In the genomic region with DNA sequence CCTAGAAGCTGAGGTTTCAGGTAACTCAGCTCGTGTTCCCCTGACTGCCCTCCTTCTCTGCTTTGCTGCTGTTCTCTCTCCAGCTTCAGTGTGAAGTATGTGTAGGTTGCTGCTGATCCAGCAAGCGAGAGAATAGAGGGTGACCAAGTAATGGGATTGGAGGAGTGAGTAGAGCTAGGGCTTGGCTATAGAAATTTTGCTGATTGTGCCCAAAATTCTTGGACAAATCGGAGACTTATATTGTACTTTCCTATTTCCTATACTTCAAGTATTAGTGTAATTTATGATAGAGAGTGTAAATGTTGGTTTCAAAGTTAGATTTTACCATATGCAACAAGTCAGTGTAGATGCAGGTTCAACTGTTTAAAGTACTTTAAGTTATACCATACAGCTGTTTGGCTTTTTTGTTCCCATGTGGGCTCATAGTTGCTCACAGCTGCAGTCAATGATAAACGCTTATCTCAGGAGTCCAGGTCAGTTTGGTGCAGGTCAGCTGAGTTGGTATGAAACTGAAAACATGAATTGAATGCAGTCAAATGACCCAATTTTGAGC, we compare ENCODE assay signal across 1 cellular context.
A peak's percentile ranks its signal among the peaks of the same experiment; 100 is the strongest.
TF ChIP-seq lines count a peak whose summit lies in the region.

No MANE protein-coding gene starts in this region.

TF ChIP-seq in K562, 482 proteins besides CTCF, POLR2A, EP300 and RAD21 (continued from another document and continues in another):
- TF ChIP-seq FOS (IDR thresholded peaks at IDR 0.05; ENCODE audit: extremely low read depth, insufficient read length) (peak; percentile 1), MTF1 (CRISPR knock-in tag; IDR thresholded peaks at IDR 0.05; ENCODE audit: borderline replicate concordance) (no peak), ETS1 (conservative IDR thresholded peaks at IDR 0.05; ENCODE audit: control insufficient read depth, low read depth, low read length) (no peak), ZNF561 (CRISPR knock-in tag; conservative IDR thresholded peaks at IDR 0.05) (no peak), RNF2 (IDR thresholded peaks at IDR 0.05) (peak; percentile 76), CSDE1 (IDR thresholded peaks at IDR 0.05) (0 out of 4 replicates have a peak, but pooled peaks of 1 of the 2 experiments have one; percentile 52), DPF2 (IDR thresholded peaks at IDR 0.05) (peak; percentile 99), HCFC1 (IDR thresholded peaks at IDR 0.05; ENCODE audit: low read depth, low read length) (no peak; the same call in 1 of the 2 replicates), CREB3L1 (IDR thresholded peaks at IDR 0.05; ENCODE audit: borderline replicate concordance, low read depth) (no peak), IRF2 (CRISPR knock-in tag; IDR thresholded peaks at IDR 0.05) (no peak), MBD2 (IDR thresholded peaks at IDR 0.05; ENCODE audit: borderline replicate concordance, low read depth) (peak; percentile 87), TBL1XR1 (IDR thresholded peaks at IDR 0.05; ENCODE audit: low read length in 2 of 2) (peak in 1 of 2 experiments; percentile 97; a peak in 2 of 4 replicates), XRCC4 (IDR thresholded peaks at IDR 0.05; ENCODE audit: extremely low read depth, insufficient read depth, insufficient read length) (no peak), SAP30 (IDR thresholded peaks at IDR 0.05; ENCODE audit: borderline replicate concordance, insufficient read depth, low read depth, low read length, poor library complexity, severe bottlenecking) (no peak), HNRNPL (IDR thresholded peaks at IDR 0.05; ENCODE audit: low read depth, low read length) (no peak), KHSRP (IDR thresholded peaks at IDR 0.05) (peak; percentile 83), BCOR (IDR thresholded peaks at IDR 0.05) (peak; percentile 71; the same call in 1 of the 2 replicates), ZNF41 (CRISPR knock-in tag; conservative IDR thresholded peaks at IDR 0.05) (0 out of 2 replicates have a peak, but pooled peaks have one; percentile 5), SMAD1 (IDR thresholded peaks at IDR 0.05; ENCODE audit: low read depth, low read length, partially characterized antibody) (peak; percentile 88), LEF1 (IDR thresholded peaks at IDR 0.05) (peak; percentile 99), CHCHD3 (CRISPR knock-in tag; IDR thresholded peaks at IDR 0.05) (no peak), ZNF140 (CRISPR knock-in tag; IDR thresholded peaks at IDR 0.05) (no peak), CBX1 (IDR thresholded peaks at IDR 0.05; ENCODE audit: low read depth) (no peak)
- TF ChIP-seq, protein P1, sequence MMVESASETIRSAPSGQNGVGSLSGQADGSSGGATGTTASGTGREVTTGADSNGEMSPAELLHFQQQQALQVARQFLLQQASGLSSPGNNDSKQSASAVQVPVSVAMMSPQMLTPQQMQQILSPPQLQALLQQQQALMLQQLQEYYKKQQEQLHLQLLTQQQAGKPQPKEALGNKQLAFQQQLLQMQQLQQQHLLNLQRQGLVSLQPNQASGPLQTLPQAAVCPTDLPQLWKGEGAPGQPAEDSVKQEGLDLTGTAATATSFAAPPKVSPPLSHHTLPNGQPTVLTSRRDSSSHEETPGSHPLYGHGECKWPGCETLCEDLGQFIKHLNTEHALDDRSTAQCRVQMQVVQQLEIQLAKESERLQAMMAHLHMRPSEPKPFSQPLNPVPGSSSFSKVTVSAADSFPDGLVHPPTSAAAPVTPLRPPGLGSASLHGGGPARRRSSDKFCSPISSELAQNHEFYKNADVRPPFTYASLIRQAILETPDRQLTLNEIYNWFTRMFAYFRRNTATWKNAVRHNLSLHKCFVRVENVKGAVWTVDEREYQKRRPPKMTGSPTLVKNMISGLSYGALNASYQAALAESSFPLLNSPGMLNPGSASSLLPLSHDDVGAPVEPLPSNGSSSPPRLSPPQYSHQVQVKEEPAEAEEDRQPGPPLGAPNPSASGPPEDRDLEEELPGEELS (CRISPR knock-in tag; IDR thresholded peaks at IDR 0.05; ENCODE audit: borderline replicate concordance) = no peak
- TF ChIP-seq, protein P2, sequence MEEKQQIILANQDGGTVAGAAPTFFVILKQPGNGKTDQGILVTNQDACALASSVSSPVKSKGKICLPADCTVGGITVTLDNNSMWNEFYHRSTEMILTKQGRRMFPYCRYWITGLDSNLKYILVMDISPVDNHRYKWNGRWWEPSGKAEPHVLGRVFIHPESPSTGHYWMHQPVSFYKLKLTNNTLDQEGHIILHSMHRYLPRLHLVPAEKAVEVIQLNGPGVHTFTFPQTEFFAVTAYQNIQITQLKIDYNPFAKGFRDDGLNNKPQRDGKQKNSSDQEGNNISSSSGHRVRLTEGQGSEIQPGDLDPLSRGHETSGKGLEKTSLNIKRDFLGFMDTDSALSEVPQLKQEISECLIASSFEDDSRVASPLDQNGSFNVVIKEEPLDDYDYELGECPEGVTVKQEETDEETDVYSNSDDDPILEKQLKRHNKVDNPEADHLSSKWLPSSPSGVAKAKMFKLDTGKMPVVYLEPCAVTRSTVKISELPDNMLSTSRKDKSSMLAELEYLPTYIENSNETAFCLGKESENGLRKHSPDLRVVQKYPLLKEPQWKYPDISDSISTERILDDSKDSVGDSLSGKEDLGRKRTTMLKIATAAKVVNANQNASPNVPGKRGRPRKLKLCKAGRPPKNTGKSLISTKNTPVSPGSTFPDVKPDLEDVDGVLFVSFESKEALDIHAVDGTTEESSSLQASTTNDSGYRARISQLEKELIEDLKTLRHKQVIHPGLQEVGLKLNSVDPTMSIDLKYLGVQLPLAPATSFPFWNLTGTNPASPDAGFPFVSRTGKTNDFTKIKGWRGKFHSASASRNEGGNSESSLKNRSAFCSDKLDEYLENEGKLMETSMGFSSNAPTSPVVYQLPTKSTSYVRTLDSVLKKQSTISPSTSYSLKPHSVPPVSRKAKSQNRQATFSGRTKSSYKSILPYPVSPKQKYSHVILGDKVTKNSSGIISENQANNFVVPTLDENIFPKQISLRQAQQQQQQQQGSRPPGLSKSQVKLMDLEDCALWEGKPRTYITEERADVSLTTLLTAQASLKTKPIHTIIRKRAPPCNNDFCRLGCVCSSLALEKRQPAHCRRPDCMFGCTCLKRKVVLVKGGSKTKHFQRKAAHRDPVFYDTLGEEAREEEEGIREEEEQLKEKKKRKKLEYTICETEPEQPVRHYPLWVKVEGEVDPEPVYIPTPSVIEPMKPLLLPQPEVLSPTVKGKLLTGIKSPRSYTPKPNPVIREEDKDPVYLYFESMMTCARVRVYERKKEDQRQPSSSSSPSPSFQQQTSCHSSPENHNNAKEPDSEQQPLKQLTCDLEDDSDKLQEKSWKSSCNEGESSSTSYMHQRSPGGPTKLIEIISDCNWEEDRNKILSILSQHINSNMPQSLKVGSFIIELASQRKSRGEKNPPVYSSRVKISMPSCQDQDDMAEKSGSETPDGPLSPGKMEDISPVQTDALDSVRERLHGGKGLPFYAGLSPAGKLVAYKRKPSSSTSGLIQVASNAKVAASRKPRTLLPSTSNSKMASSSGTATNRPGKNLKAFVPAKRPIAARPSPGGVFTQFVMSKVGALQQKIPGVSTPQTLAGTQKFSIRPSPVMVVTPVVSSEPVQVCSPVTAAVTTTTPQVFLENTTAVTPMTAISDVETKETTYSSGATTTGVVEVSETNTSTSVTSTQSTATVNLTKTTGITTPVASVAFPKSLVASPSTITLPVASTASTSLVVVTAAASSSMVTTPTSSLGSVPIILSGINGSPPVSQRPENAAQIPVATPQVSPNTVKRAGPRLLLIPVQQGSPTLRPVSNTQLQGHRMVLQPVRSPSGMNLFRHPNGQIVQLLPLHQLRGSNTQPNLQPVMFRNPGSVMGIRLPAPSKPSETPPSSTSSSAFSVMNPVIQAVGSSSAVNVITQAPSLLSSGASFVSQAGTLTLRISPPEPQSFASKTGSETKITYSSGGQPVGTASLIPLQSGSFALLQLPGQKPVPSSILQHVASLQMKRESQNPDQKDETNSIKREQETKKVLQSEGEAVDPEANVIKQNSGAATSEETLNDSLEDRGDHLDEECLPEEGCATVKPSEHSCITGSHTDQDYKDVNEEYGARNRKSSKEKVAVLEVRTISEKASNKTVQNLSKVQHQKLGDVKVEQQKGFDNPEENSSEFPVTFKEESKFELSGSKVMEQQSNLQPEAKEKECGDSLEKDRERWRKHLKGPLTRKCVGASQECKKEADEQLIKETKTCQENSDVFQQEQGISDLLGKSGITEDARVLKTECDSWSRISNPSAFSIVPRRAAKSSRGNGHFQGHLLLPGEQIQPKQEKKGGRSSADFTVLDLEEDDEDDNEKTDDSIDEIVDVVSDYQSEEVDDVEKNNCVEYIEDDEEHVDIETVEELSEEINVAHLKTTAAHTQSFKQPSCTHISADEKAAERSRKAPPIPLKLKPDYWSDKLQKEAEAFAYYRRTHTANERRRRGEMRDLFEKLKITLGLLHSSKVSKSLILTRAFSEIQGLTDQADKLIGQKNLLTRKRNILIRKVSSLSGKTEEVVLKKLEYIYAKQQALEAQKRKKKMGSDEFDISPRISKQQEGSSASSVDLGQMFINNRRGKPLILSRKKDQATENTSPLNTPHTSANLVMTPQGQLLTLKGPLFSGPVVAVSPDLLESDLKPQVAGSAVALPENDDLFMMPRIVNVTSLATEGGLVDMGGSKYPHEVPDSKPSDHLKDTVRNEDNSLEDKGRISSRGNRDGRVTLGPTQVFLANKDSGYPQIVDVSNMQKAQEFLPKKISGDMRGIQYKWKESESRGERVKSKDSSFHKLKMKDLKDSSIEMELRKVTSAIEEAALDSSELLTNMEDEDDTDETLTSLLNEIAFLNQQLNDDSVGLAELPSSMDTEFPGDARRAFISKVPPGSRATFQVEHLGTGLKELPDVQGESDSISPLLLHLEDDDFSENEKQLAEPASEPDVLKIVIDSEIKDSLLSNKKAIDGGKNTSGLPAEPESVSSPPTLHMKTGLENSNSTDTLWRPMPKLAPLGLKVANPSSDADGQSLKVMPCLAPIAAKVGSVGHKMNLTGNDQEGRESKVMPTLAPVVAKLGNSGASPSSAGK (IDR thresholded peaks at IDR 0.05) = 0 out of 2 replicates have a peak, but pooled peaks have one; percentile 43
- TF ChIP-seq, protein P3, sequence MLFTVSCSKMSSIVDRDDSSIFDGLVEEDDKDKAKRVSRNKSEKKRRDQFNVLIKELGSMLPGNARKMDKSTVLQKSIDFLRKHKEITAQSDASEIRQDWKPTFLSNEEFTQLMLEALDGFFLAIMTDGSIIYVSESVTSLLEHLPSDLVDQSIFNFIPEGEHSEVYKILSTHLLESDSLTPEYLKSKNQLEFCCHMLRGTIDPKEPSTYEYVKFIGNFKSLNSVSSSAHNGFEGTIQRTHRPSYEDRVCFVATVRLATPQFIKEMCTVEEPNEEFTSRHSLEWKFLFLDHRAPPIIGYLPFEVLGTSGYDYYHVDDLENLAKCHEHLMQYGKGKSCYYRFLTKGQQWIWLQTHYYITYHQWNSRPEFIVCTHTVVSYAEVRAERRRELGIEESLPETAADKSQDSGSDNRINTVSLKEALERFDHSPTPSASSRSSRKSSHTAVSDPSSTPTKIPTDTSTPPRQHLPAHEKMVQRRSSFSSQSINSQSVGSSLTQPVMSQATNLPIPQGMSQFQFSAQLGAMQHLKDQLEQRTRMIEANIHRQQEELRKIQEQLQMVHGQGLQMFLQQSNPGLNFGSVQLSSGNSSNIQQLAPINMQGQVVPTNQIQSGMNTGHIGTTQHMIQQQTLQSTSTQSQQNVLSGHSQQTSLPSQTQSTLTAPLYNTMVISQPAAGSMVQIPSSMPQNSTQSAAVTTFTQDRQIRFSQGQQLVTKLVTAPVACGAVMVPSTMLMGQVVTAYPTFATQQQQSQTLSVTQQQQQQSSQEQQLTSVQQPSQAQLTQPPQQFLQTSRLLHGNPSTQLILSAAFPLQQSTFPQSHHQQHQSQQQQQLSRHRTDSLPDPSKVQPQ (CRISPR knock-in tag; IDR thresholded peaks at IDR 0.05; ENCODE audit: borderline replicate concordance) = no peak
- TF ChIP-seq, protein P4, sequence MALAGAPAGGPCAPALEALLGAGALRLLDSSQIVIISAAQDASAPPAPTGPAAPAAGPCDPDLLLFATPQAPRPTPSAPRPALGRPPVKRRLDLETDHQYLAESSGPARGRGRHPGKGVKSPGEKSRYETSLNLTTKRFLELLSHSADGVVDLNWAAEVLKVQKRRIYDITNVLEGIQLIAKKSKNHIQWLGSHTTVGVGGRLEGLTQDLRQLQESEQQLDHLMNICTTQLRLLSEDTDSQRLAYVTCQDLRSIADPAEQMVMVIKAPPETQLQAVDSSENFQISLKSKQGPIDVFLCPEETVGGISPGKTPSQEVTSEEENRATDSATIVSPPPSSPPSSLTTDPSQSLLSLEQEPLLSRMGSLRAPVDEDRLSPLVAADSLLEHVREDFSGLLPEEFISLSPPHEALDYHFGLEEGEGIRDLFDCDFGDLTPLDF (CRISPR knock-in tag; IDR thresholded peaks at IDR 0.05) = no peak
- TF ChIP-seq, protein P5, sequence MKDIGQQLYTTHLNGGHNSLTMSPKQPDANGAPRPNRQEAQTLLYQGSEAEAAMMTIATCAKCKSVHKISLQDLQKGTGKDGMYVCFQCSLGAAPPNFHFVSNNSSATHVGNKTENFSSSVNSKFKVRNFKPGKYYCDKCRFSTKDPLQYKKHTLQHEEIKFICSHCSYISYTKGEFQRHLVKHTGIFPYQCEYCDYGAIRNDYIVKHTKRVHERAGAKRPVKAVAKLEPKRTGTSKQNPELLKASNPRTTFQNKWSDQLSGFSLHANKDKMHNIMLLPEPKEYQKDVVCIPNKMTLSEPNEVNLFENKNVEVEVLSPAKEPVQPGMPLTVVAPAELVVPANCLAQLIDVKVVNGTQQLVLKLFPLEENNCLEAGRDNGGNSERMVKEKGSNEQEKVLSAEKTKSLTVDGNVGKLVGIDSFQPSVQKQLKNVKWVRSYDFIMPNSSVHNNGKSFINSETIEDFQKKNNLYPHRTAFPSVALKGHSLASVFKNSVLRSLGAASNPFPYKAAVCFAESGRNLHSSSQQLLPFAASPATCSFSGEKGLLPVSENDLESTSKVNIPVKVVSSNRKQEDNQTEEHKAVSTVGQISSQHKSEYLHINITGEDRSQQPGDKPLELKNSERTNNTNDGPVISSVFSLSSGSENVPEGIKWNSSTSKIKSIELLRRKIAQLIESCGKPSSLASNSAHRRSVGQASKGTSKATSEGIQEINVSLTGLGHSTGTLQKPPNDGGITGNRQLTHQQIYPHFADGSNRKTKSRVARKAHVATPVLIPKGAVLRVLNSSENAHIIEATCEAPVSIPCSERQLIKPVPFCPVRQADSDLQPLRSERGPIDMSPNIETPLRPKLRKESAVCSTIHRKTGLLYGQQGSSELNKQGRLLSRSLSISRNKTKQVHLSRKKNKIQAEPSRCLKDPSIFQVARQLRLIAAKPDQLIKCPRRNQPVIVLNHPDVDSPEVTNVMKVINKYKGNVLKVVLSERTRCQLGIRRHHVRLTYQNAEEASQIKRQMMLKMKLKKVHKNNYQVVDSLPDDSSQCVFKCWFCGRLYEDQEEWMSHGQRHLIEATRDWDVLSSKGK (CRISPR knock-in tag; IDR thresholded peaks at IDR 0.05) = no peak
